ENCODE assay signal across 8 cellular contexts in genomic region chr5:62307364-62307689, GRCh38. TPM values are rescaled to one million over a fixed set of nuclear protein-coding genes. Genes with fewer than 3 reads are reported as not detected.
DNase-seq lines count a peak whose midpoint lies in the region; ATAC-seq and TF ChIP-seq lines count a peak whose summit lies in the region.

No MANE protein-coding gene starts in this region.

- no peak for TF ChIP-seq CTCF in adrenal gland (IDR thresholded peaks at IDR 0.05)
- no peak for TF ChIP-seq CTCF in suprapubic skin (IDR thresholded peaks at IDR 0.05)

- TF ChIP-seq EP300 in suprapubic skin (IDR thresholded peaks at IDR 0.05): no peak

- H3K4me1 ChIP-seq in adrenal gland (replicated peaks in 1 of 2) (peaks cover 13 to 17% of the 10 kb centered on the region in 2 donors), suprapubic skin (peaks cover 22% of the 10 kb centered on the region)

- peaks cover 63% of the 10 kb centered on the region for H3K4me1 Mint-ChIP-seq in activated CD4-positive, alpha-beta T cell treated with anti-CD3 and anti-CD28 coated beads for 36 hours

- no peaks in the 10 kb centered on the region for H3K36me3 ChIP-seq in adrenal gland (replicated peaks in 1 of 2)
- H3K36me3 ChIP-seq in suprapubic skin: no peaks in the 10 kb centered on the region

- H3K4me3 ChIP-seq in adrenal gland (peak overlapping the region; percentile 2 to 93 (median 84)), suprapubic skin (peak overlapping the region; percentile 76)

- peak overlapping the region; percentile 94 for H3K4me3 Mint-ChIP-seq in activated CD4-positive, alpha-beta T cell treated with anti-CD3 and anti-CD28 coated beads for 36 hours

- H3K27me3 Mint-ChIP-seq in activated CD4-positive, alpha-beta T cell treated with anti-CD3 and anti-CD28 coated beads for 36 hours: no peaks in the 10 kb centered on the region

- H3K27me3 ChIP-seq in adrenal gland (no peaks in the 10 kb centered on the region), suprapubic skin (no peaks in the 10 kb centered on the region)

- TF ChIP-seq POLR2A in adrenal gland (IDR thresholded peaks at IDR 0.05) (no peak), suprapubic skin (IDR thresholded peaks at IDR 0.05) (no peak)

- H3K9me3 Mint-ChIP-seq in activated CD4-positive, alpha-beta T cell treated with anti-CD3 and anti-CD28 coated beads for 36 hours (ENCODE audit: low read depth): no peaks in the 10 kb centered on the region

- peaks cover 51% of the 10 kb centered on the region for H3K36me3 Mint-ChIP-seq in activated CD4-positive, alpha-beta T cell treated with anti-CD3 and anti-CD28 coated beads for 36 hours (ENCODE audit: low read depth)

- CTCF ChIA-PET in activated CD4-positive, alpha-beta T cell treated with anti-CD3 and anti-CD28 coated beads for 36 hours (lab: Charles Lee): interaction anchor here (1.1 to 2.8 kb wide), 5 partner anchors 12 to 83 kb away, joined by 3 to 16 read pairs (median 6); no protein-coding TSS in a partner anchor

- ATAC-seq in activated CD4-positive, alpha-beta T cell treated with anti-CD3 and anti-CD28 coated beads for 36 hours: no peak
- peak; percentile 14 for ATAC-seq in left colon

- H3K27ac ChIP-seq in adrenal gland (peak overlapping the region in 2 of 5 donors; percentile 88 to 94), suprapubic skin (peak overlapping the region; percentile 91)

- POLR2A ChIA-PET in activated CD4-positive, alpha-beta T cell treated with anti-CD3 and anti-CD28 coated beads for 36 hours (lab: Charles Lee): interaction anchor here (0.6 to 1.8 kb wide), 4 partner anchors 19 to 96 kb away, joined by 6 to 7 read pairs (median 6); partner anchors contain the start of gene DIMT1

- no peak for DNase-seq in activated CD4-positive, alpha-beta T cell treated with anti-CD3 and anti-CD28 coated beads for 36 hours
- no peak for DNase-seq in activated CD4-positive, alpha-beta T cell treated with anti-CD3 and anti-CD28 coated beads, Interleukin-2, amount 50 U/mL, for 1 hour
- no peak for DNase-seq in adrenal gland
- no peak for DNase-seq in left colon
- DNase-seq in suprapubic skin (ENCODE audit: low spot score in 2 of 2): no peak
- no peak for DNase-seq in NCI-H2171 treated with DMSO at 0.1 percent for 48 hours (lab: John Stamatoyannopoulos, UW)
- no peak for DNase-seq in MV-4-11 (lab: John Stamatoyannopoulos, UW)
- no peak for DNase-seq in SHP77 (lab: John Stamatoyannopoulos, UW)

- 2 to 7% (median 3%) methylated on average over 9 of the region's 9 CpGs for WGBS in adrenal gland, 4 donors
- 5% methylated on average over 9 of the region's 9 CpGs for WGBS in suprapubic skin

- H3K27ac Mint-ChIP-seq in activated CD4-positive, alpha-beta T cell treated with anti-CD3 and anti-CD28 coated beads for 36 hours: peak overlapping the region; percentile 96

- H3K9me3 ChIP-seq in adrenal gland (replicated peaks in 1 of 3) (no peaks in the 10 kb centered on the region), suprapubic skin (no peaks in the 10 kb centered on the region)

- intact Hi-C loops in activated CD4-positive, alpha-beta T cell treated with anti-CD3 and anti-CD28 coated beads for 36 hours (cut with DNase I, micrococcal nuclease): loop anchor here (2.0 to 10.0 kb wide), 7 partner anchors 33 to 1145 kb away; partner anchors contain the start of genes ZSWIM6 (in 2 of the 2) and SMIM15 (in 1 of the 2)
- intact Hi-C loops in adrenal gland (cut with DNase I): no loop called here
- intact Hi-C loops in left colon (cut with DNase I, micrococcal nuclease): no loop called here

RNA-seq across cellular contexts. Expression of gene KIF2A, which starts 1.3 kb away (rescaled TPM):
- 100 to 1,000 TPM; 224 to 306 TPM for total RNA-seq in activated CD4-positive, alpha-beta T cell treated with anti-CD3 and anti-CD28 coated beads for 36 hours
- total RNA-seq in adrenal gland (10 to 100 TPM; 19.2 to 50.2 (median 24.2) TPM), left colon (10 to 100 TPM; 30.6 to 46.9 TPM), suprapubic skin (10 to 100 TPM; 23.3 to 28.6 (median 25.0) TPM)
- 10 to 100 TPM in 1 of 3 donors, 1 to 10 TPM in 2; 2.1 to 33.5 (median 3.6) TPM for polyA plus RNA-seq in adrenal gland

Comparison
In these comparisons a context has a peak if more than half of its experiments do, and no peak if none do; other contexts are left out.
1. RNA of gene KIF2A, which starts 1.3 kb away (total RNA-seq): 224 to 306 TPM in activated CD4-positive, alpha-beta T cell treated with anti-CD3 and anti-CD28 coated beads for 36 hours; 30.6 to 46.9 TPM in left colon, 23.3 to 28.6 TPM in suprapubic skin and 19.2 to 50.2 TPM in adrenal gland; every median in the first group is over 4 times any median in the second.
2. intact Hi-C loops: an anchor here in activated CD4-positive, alpha-beta T cell treated with anti-CD3 and anti-CD28 coated beads for 36 hours (2.0 to 10.0 kb wide); none called in adrenal gland and left colon.